ENCODE assay signal across 24 cellular contexts in genomic region chr20:44997171-44997570, GRCh38. TPM values are rescaled to one million over a fixed set of nuclear protein-coding genes. Genes with fewer than 3 reads are reported as not detected.
DNase-seq lines count a peak whose midpoint lies in the region; ATAC-seq and TF ChIP-seq lines count a peak whose summit lies in the region.
"Had no signal": no experiment of that assay in that cellular context is flagged by ENCODE, and none has a peak within 500 bp of the region (broad histone marks: within the 10 kb centered on the region; RNA-seq: fewer than 3 reads in every experiment).

No MANE protein-coding gene starts in this region.

- TF ChIP-seq CTCF in nephron progenitor cell (IDR thresholded peaks at IDR 0.05) (no peak), upper lobe of left lung (IDR thresholded peaks at IDR 0.05) (no peak)

- TF ChIP-seq EP300 in upper lobe of left lung (IDR thresholded peaks at IDR 0.05) = no peak

- H3K27ac Mint-ChIP-seq in activated CD4-positive, alpha-beta T cell treated with anti-CD3 and anti-CD28 coated beads, Interleukin-2, amount 10 ng/mL, durations not matched to agents 24 days and 14 days = peak overlapping the region; percentile 62
- H3K27ac Mint-ChIP-seq in IgD-negative memory B cell (peak overlapping the region; percentile 67 to 88 (median 87)), nephron progenitor cell (peak overlapping the region; percentile 62)
- H3K27ac Mint-ChIP-seq in activated naive CD8-positive, alpha-beta T cell = peak overlapping the region; percentile 89
- H3K27ac Mint-ChIP-seq: progenitor cell of endocrine pancreas, type B pancreatic cell had no signal

- no peak for TF ChIP-seq POLR2A in upper lobe of left lung (IDR thresholded peaks at IDR 0.05)

- no peaks in the 10 kb centered on the region for H3K27me3 Mint-ChIP-seq in activated CD4-positive, alpha-beta T cell treated with anti-CD3 and anti-CD28 coated beads, Interleukin-2, amount 10 ng/mL, durations not matched to agents 24 days and 14 days
- H3K27me3 Mint-ChIP-seq in IgD-negative memory B cell = no peaks in the 10 kb centered on the region
- H3K27me3 Mint-ChIP-seq in activated naive CD8-positive, alpha-beta T cell = no peaks in the 10 kb centered on the region
- no peaks in the 10 kb centered on the region for H3K27me3 Mint-ChIP-seq in nephron progenitor cell (ENCODE audit: low read depth, poor library complexity)
- H3K27me3 Mint-ChIP-seq: activated naive CD8-positive, alpha-beta T cell treated with anti-CD3 and anti-CD28 coated beads, Interleukin-2, amount 10 ng/mL, durations not matched to agents 7 days and 5 days; progenitor cell of endocrine pancreas; type B pancreatic cell had no signal

- H3K36me3 ChIP-seq in upper lobe of left lung = peaks cover 14 to 68% (median 46%) of the 10 kb centered on the region in 4 donors

- WGBS in upper lobe of left lung, 2 donors = 96 to 97% methylated on average over 6 of the region's 6 CpGs

- H3K9me3 Mint-ChIP-seq in activated CD4-positive, alpha-beta T cell treated with anti-CD3 and anti-CD28 coated beads, Interleukin-2, amount 10 ng/mL, durations not matched to agents 24 days and 14 days = no peaks in the 10 kb centered on the region
- H3K9me3 Mint-ChIP-seq in IgD-negative memory B cell (no peaks in the 10 kb centered on the region), nephron progenitor cell (no peaks in the 10 kb centered on the region)
- no peaks in the 10 kb centered on the region for H3K9me3 Mint-ChIP-seq in activated naive CD8-positive, alpha-beta T cell (ENCODE audit: low read depth)
- H3K9me3 Mint-ChIP-seq: activated naive CD8-positive, alpha-beta T cell treated with anti-CD3 and anti-CD28 coated beads, Interleukin-2, amount 10 ng/mL, durations not matched to agents 7 days and 5 days; neural crest cell; type B pancreatic cell had no signal

- H3K9me3 ChIP-seq in upper lobe of left lung = no peaks in the 10 kb centered on the region

- H3K27me3 ChIP-seq in upper lobe of left lung = no peaks in the 10 kb centered on the region

- H3K4me3 ChIP-seq in upper lobe of left lung = no peak overlapping the region

- DNase-seq in activated CD4-positive, alpha-beta T cell treated with anti-CD3 and anti-CD28 coated beads, Interleukin-2, amount 10 ng/mL, durations not matched to agents 24 days and 14 days = no peak
- no peak for DNase-seq in activated CD4-positive, alpha-beta T cell treated with anti-CD3 and anti-CD28 coated beads for 48 hours
- no peak for DNase-seq in nephron progenitor cell
- DNase-seq in upper lobe of left lung = no peak
- no peak for DNase-seq in Right ventricle myocardium inferior (ENCODE audit: missing footprints)
- DNase-seq in NCI-H2196 (lab: John Stamatoyannopoulos, UW; ENCODE audit: unreplicated experiment) = no peak
- DNase-seq: 8988T; activated CD4-positive, CD25-positive, alpha-beta regulatory T cell treated with anti-CD3 and anti-CD28 coated beads, Interleukin-2, amount 50 U/mL, for 72 hours; activated CD8-positive, alpha-beta memory T cell treated with anti-CD3 and anti-CD28 coated beads, Interleukin-2, amount 50 U/mL, for 48 hours; activated naive CD8-positive, alpha-beta T cell treated with anti-CD3 and anti-CD28 coated beads, Interleukin-2, amount 10 ng/mL, durations not matched to agents 7 days and 5 days; AML-193; effector CD8-positive, alpha-beta T cell; EL; glutamatergic neuron; MM.1S; NCI-H1436 treated with DMSO at 0.1 percent for 48 hours; NCI-H2171; NCI-H526 treated with DMSO at 0.1 percent for 48 hours; stimulated activated CD4-positive, alpha-beta T cell treated with anti-CD3 and anti-CD28 coated beads, Interleukin-2, amount 100 ng/mL, for 24 hours had no signal

- H3K4me1 Mint-ChIP-seq in activated CD4-positive, alpha-beta T cell treated with anti-CD3 and anti-CD28 coated beads, Interleukin-2, amount 10 ng/mL, durations not matched to agents 24 days and 14 days = peaks cover 40% of the 10 kb centered on the region
- peaks cover 18 to 35% (median 29%) of the 10 kb centered on the region in 3 donors for H3K4me1 Mint-ChIP-seq in IgD-negative memory B cell
- H3K4me1 Mint-ChIP-seq in activated naive CD8-positive, alpha-beta T cell (ENCODE audit: low read depth) = peaks cover 76% of the 10 kb centered on the region
- H3K4me1 Mint-ChIP-seq in nephron progenitor cell = no peaks in the 10 kb centered on the region
- H3K4me1 Mint-ChIP-seq: neural crest cell had no signal

- intact Hi-C loops in activated CD4-positive, alpha-beta T cell treated with anti-CD3 and anti-CD28 coated beads, Interleukin-2, amount 10 ng/mL, durations not matched to agents 24 days and 14 days (cut with micrococcal nuclease) = no loop called here
- intact Hi-C loops in Right ventricle myocardium inferior (cut with DNase I) = no loop called here

- no peak overlapping the region for H3K4me3 Mint-ChIP-seq in activated CD4-positive, alpha-beta T cell treated with anti-CD3 and anti-CD28 coated beads, Interleukin-2, amount 10 ng/mL, durations not matched to agents 24 days and 14 days
- H3K4me3 Mint-ChIP-seq in IgD-negative memory B cell = peak overlapping the region in 2 of 4 donors; percentile 71 to 87
- H3K4me3 Mint-ChIP-seq in activated naive CD8-positive, alpha-beta T cell = peak overlapping the region; percentile 59
- no peak overlapping the region for H3K4me3 Mint-ChIP-seq in nephron progenitor cell
- H3K4me3 Mint-ChIP-seq: activated naive CD8-positive, alpha-beta T cell treated with anti-CD3 and anti-CD28 coated beads, Interleukin-2, amount 10 ng/mL, durations not matched to agents 7 days and 5 days; neural crest cell; type B pancreatic cell had no signal

- no peak overlapping the region for H3K27ac ChIP-seq in upper lobe of left lung

- H3K4me1 ChIP-seq in upper lobe of left lung = peaks cover 16 to 20% (median 19%) of the 10 kb centered on the region in 4 donors

- ATAC-seq in upper lobe of left lung (ENCODE audit: low FRiP score in 2 of 2) (no peak), Right ventricle myocardium inferior (no peak)

- H3K36me3 Mint-ChIP-seq in activated CD4-positive, alpha-beta T cell treated with anti-CD3 and anti-CD28 coated beads, Interleukin-2, amount 10 ng/mL, durations not matched to agents 24 days and 14 days (ENCODE audit: low read depth) = peaks cover 71% of the 10 kb centered on the region
- H3K36me3 Mint-ChIP-seq in IgD-negative memory B cell (peaks cover 4% of the 10 kb centered on the region), nephron progenitor cell (ENCODE audit: low read depth) (peaks cover 36% of the 10 kb centered on the region)
- H3K36me3 Mint-ChIP-seq in activated naive CD8-positive, alpha-beta T cell = peaks cover 35% of the 10 kb centered on the region

RNA-seq across cellular contexts. Expression of gene STK4, which starts 30.9 kb away (rescaled TPM):
- total RNA-seq in activated CD4-positive, alpha-beta T cell treated with anti-CD3 and anti-CD28 coated beads, Interleukin-2, amount 10 ng/mL, durations not matched to agents 24 days and 14 days = 141 and 143 TPM in 2 replicates
- polyA plus RNA-seq in IgD-negative memory B cell = 131 TPM
- 10 to 100 TPM; 31.0 to 76.1 (median 44.1) TPM for total RNA-seq in upper lobe of left lung
- 10.3 TPM for total RNA-seq in Right ventricle myocardium inferior

RNA-seq across cellular contexts. Expression of gene TOMM34, which starts 37.0 kb away (rescaled TPM):
- 63.4 and 64.5 TPM in 2 replicates for total RNA-seq in activated CD4-positive, alpha-beta T cell treated with anti-CD3 and anti-CD28 coated beads, Interleukin-2, amount 10 ng/mL, durations not matched to agents 24 days and 14 days
- polyA plus RNA-seq in IgD-negative memory B cell = 33.0 TPM
- total RNA-seq in upper lobe of left lung (10 to 100 TPM in 5 of 6 donors, 1 to 10 TPM in 1; 6.2 to 26.1 (median 13.5) TPM), Right ventricle myocardium inferior (10.3 TPM)
